In genomic region chr17:3569534-3570137, GRCh38 we compare ENCODE assay signal across 22 cellular contexts. TPM values are rescaled to one million over a fixed set of nuclear protein-coding genes. Genes with fewer than 3 reads are reported as not detected.
A peak's percentile ranks its signal among the peaks of the same experiment; 100 is the strongest.
DNase-seq lines count a peak whose midpoint lies in the region; ATAC-seq, FAIRE-seq and TF ChIP-seq lines count a peak whose summit lies in the region.
"Had no signal": no experiment of that assay in that cellular context is flagged by ENCODE, and none has a peak within 500 bp of the region (broad histone marks: within the 10 kb centered on the region; RNA-seq: fewer than 3 reads in every experiment).

No MANE protein-coding gene starts in this region.

- no peaks in the 10 kb centered on the region for H3K79me2 ChIP-seq in K562 (ENCODE audit: control insufficient read depth, insufficient read depth, low read length)

- no peak overlapping the region for H3K9ac ChIP-seq in K562 (ENCODE audit: insufficient read depth in 1 of 2, low read depth in 2 of 2, low read length in 2 of 2)

- H3K9me1 ChIP-seq in K562 (ENCODE audit: control insufficient read depth, insufficient read depth, low read length): no peaks in the 10 kb centered on the region

- no TSS peak for BruUV-seq in K562 (replicated peaks; lab: Mats Ljungman, UMichigan)

- POLR2A ChIA-PET in K562 (lab: Yijun Ruan, JAX): no interaction called here

- H3K27ac ChIP-seq in K562 (ENCODE audit: extremely low read depth, low read depth, low read length): no peak overlapping the region
- H3K27ac ChIP-seq: HL-60 had no signal

- no peak overlapping the region for H3K4me2 ChIP-seq in K562 (ENCODE audit: insufficient read depth, low read length)

- DNase-seq in Right ventricle myocardium superior (peak; percentile 6), left ventricle myocardium superior (no peak), K562 (ENCODE audit: extremely low read depth in 1 of 4, low spot score in 3 of 4) (peak in 2 of 4 experiments; percentile 25 to 31), left lobe of liver (ENCODE audit: low spot score) (no peak), HAP-1 (ENCODE audit: low spot score in 2 of 2) (no peak), UCSD-AML1 (lab: John Stamatoyannopoulos, UW; ENCODE audit: unreplicated experiment) (no peak)
- no peak for DNase-seq in activated CD4-positive, CD25-positive, alpha-beta regulatory T cell treated with anti-CD3 and anti-CD28 coated beads, Interleukin-2, amount 50 U/mL, for 72 hours
- DNase-seq: 8988T; ACHN; BE2C; C1 segment of cervical spinal cord; CD4-positive, CD25-positive, alpha-beta regulatory T cell; COR-L47; DMS 273 treated with DMSO at 0.1 percent for 48 hours; DMS53; DND-41; EL; HCEC 1CT; HFFc6 had no signal

- H3K36me3 ChIP-seq in K562 (ENCODE audit: control insufficient read depth, insufficient read depth, low read length) (no peaks in the 10 kb centered on the region), HAP-1 (replicated peaks) (no peaks in the 10 kb centered on the region)
- H3K36me3 ChIP-seq: BE2C had no signal

- WGBS in K562 (ENCODE audit: insufficient coverage, low coverage, missing lambda C conversion rate): 68% methylated on average over 5 of the region's 9 CpGs

- H3K4me1 ChIP-seq in K562 (replicated peaks in 1 of 2; ENCODE audit: control insufficient read depth in 2 of 2, insufficient read depth in 2 of 2, low read length in 2 of 2) (peaks cover 0 to 10% of the 10 kb centered on the region in 2 experiments; a peak in 2 of 5 replicates), HAP-1 (no peaks in the 10 kb centered on the region)
- H3K4me1 ChIP-seq: BE2C had no signal

- no peak for TF ChIP-seq POLR2A in K562 (conservative IDR thresholded peaks at IDR 0.05)

- no peak for TF ChIP-seq EP300 in K562 (IDR thresholded peaks at IDR 0.05; ENCODE audit: low read length)

- CTCF ChIA-PET in K562 (lab: Yijun Ruan, JAX; ENCODE audit: low intra/inter-chr PET ratio): no interaction called here

- no peak for TF ChIP-seq RAD21 in K562 (CRISPR knock-in tag; conservative IDR thresholded peaks at IDR 0.05 in 1 of 2, IDR thresholded peaks at IDR 0.05 in 1 of 2)

- intact Hi-C loops in Right ventricle myocardium superior (cut with DNase I): no loop called here
- intact Hi-C loops in left ventricle myocardium superior (cut with micrococcal nuclease): no loop called here
- intact Hi-C loops in K562 (cut with micrococcal nuclease): no loop called here

- no peaks in the 10 kb centered on the region for H4K20me1 ChIP-seq in K562 (replicated peaks; ENCODE audit: control insufficient read depth, insufficient read depth, low read length)

- no peak overlapping the region for H3K4me3 ChIP-seq in K562
- H3K4me3 ChIP-seq in HAP-1: no peak overlapping the region
- H3K4me3 ChIP-seq: GM12878 had no signal

- ATAC-seq in Right ventricle myocardium superior (ENCODE audit: poor library complexity): no peak
- ATAC-seq in left ventricle myocardium superior: no peak
- ATAC-seq in K562: peak; percentile 84
- peak; percentile 15 for ATAC-seq in left lobe of liver
- ATAC-seq: GM12878 had no signal

- in situ Hi-C loops in K562 (cut with MboI) (no loop called here), HAP-1 (cut with MboI; ENCODE audit: low sequenced_read_pairs) (no loop called here)

- H3K9me3 ChIP-seq in K562 (replicated peaks; ENCODE audit: control insufficient read depth, insufficient read depth, low read depth, low read length) (no peaks in the 10 kb centered on the region), HAP-1 (no peaks in the 10 kb centered on the region)
- H3K9me3 ChIP-seq: BE2C had no signal

- peak; percentile 57 for FAIRE-seq in K562 (lab: Jason Lieb, UNC)
- FAIRE-seq: GM12878, H1 had no signal

- H2AFZ ChIP-seq in K562 (ENCODE audit: low read depth, low read length): peak overlapping the region; percentile 70; the same call in 1 of the 2 replicates

- no peak for TF ChIP-seq CTCF in K562 (IDR thresholded peaks at IDR 0.05 in 2 of 3, conservative IDR thresholded peaks at IDR 0.05 in 1 of 3; ENCODE audit: insufficient read depth in 2 of 3, low read depth in 1 of 3, low read length in 3 of 3)

- no peaks in the 10 kb centered on the region for H3K27me3 ChIP-seq in K562 (ENCODE audit: control insufficient read depth in 2 of 2, insufficient read depth in 2 of 2, low read length in 2 of 2)
- no peaks in the 10 kb centered on the region for H3K27me3 ChIP-seq in HAP-1 (ENCODE audit: low read depth)
- H3K27me3 ChIP-seq: BE2C had no signal

TF ChIP-seq in K562, 482 proteins besides CTCF, POLR2A, EP300 and RAD21 (continues in another document):
- no peak for TF ChIP-seq BRF2 (IDR thresholded peaks at IDR 0.05; ENCODE audit: borderline replicate concordance, insufficient read depth, insufficient read length)
- TF ChIP-seq MITF (IDR thresholded peaks at IDR 0.05): no peak
- TF ChIP-seq NR2C1 (IDR thresholded peaks at IDR 0.05): peak; percentile 78
- TF ChIP-seq NR2C1 (tag; IDR thresholded peaks at IDR 0.05): peak; percentile 46; the same call in 1 of the 2 replicates
- no peak for TF ChIP-seq CCNT2 (IDR thresholded peaks at IDR 0.05; ENCODE audit: borderline replicate concordance, extremely low read depth, insufficient read length, low read depth, low read length)

RNA-seq across cellular contexts. Expression of gene TRPV3, which starts 12.0 kb away (rescaled TPM):
- 1.0 TPM for total RNA-seq in Right ventricle myocardium superior
- 1.3 TPM for total RNA-seq in left ventricle myocardium superior
- total RNA-seq in K562 (2011; cell fraction: chromatin; rRNA removed; ENCODE audit: low replicate concordance): 0.90 and 1.3 TPM in 2 replicates
- total RNA-seq in K562 (2011; cell fraction: nucleolus; rRNA removed): 0.39 and 1.2 TPM in 2 replicates
- total RNA-seq in K562 (2011; cell fraction: nucleoplasm; rRNA removed): 0.69 and 0.73 TPM in 2 replicates
- 0.09 TPM in 1 of 2 replicates, not detected in the other for total RNA-seq in K562 (2014; rRNA removed)
- total RNA-seq in K562 (2014; rRNA removed; fragmentation: Illumina TruSeq; extraction: Trizol): 0.07 and 0.10 TPM in 2 replicates
- total RNA-seq in K562 (2015; rRNA removed; fragmentation: Illumina TruSeq; extraction: Trizol): 0.11 TPM in 2 replicates
- total RNA-seq in K562 (2021): 0.11 and 0.18 TPM in 2 replicates
- 0.09 and 0.22 TPM in 2 replicates for polyA plus RNA-seq in K562 (2011; rRNA removed)
- 0.03 and 0.15 TPM in 2 replicates for polyA plus RNA-seq in K562 (2011; cell fraction: cytosol; rRNA removed)
- polyA plus RNA-seq in K562 (2011; cell fraction: nucleus; rRNA removed): 0.32 and 0.55 TPM in 2 replicates
- polyA plus RNA-seq in K562 (2012): 0.09 and 0.17 TPM in 2 replicates
- 0.08 and 0.10 TPM in 2 replicates for polyA plus RNA-seq in K562 (2014; fragmentation: Illumina TruSeq; extraction: Trizol)
- polyA plus RNA-seq in K562 (2014; fragmentation: Nextera tagmentation; extraction: Ambion mirVana): under 1 TPM in 1 of 2 experiments, not detected in 1; 0.03 TPM
- polyA plus RNA-seq in K562 (2014; rRNA removed): 0.42 and 0.55 TPM in 2 replicates
- 0.25 and 0.36 TPM in 2 replicates for polyA minus RNA-seq in K562 (2011; rRNA and poly(A)+ RNA removed)
- not detected in 2 replicates for polyA minus RNA-seq in K562 (2011; cell fraction: cytosol; rRNA and poly(A)+ RNA removed)
- polyA minus RNA-seq in K562 (2011; cell fraction: nucleus; rRNA and poly(A)+ RNA removed): 0.27 and 0.44 TPM in 2 replicates
- total RNA-seq in left lobe of liver: 0.28 TPM

RNA-seq across cellular contexts. Expression of gene TRPV1, which starts 39.6 kb away (rescaled TPM):
- total RNA-seq in Right ventricle myocardium superior (4.0 TPM), left ventricle myocardium superior (3.5 TPM), K562 (2014; rRNA removed) (0.08 TPM in 1 of 2 replicates, not detected in the other), K562 (2014; rRNA removed; fragmentation: Illumina TruSeq; extraction: Trizol) (0.11 TPM in 1 of 2 replicates, not detected in the other), K562 (2015; rRNA removed; fragmentation: Illumina TruSeq; extraction: Trizol) (0.15 TPM in 1 of 2 replicates, not detected in the other), K562 (2021) (0.11 and 0.20 TPM in 2 replicates), left lobe of liver (14.8 TPM)
- 0.83 and 2.1 TPM in 2 replicates for total RNA-seq in K562 (2011; cell fraction: chromatin; rRNA removed; ENCODE audit: low replicate concordance)
- 0.83 and 1.1 TPM in 2 replicates for total RNA-seq in K562 (2011; cell fraction: nucleolus; rRNA removed)
- 0.44 and 1.9 TPM in 2 replicates for total RNA-seq in K562 (2011; cell fraction: nucleoplasm; rRNA removed)
- polyA plus RNA-seq in K562 (2011; rRNA removed) (0.12 and 0.18 TPM in 2 replicates), K562 (2014; fragmentation: Illumina TruSeq; extraction: Trizol) (0.09 and 0.12 TPM in 2 replicates), K562 (2014; fragmentation: Nextera tagmentation; extraction: Ambion mirVana) (under 1 TPM in 1 of 2 experiments, not detected in 1; 0.01 TPM), K562 (2014; rRNA removed) (0.09 and 0.12 TPM in 2 replicates)
- polyA plus RNA-seq in K562 (2011; cell fraction: cytosol; rRNA removed): 0.09 and 0.27 TPM in 2 replicates
- polyA plus RNA-seq in K562 (2011; cell fraction: nucleus; rRNA removed): 0.38 and 0.42 TPM in 2 replicates
- polyA plus RNA-seq in K562 (2012): 0.13 and 0.58 TPM in 2 replicates
- polyA minus RNA-seq in K562 (2011; rRNA and poly(A)+ RNA removed): 0.48 TPM in 1 of 2 replicates, not detected in the other
- 0.91 TPM in 1 of 2 replicates, not detected in the other for polyA minus RNA-seq in K562 (2011; cell fraction: cytosol; rRNA and poly(A)+ RNA removed)
- polyA minus RNA-seq in K562 (2011; cell fraction: nucleus; rRNA and poly(A)+ RNA removed): 0.27 and 0.44 TPM in 2 replicates

Comparison
In these comparisons a context has a peak if more than half of its experiments do, and no peak if none do; other contexts are left out.
1. ATAC-seq: peak in K562 (single experiment) and left lobe of liver (single experiment); none in Right ventricle myocardium superior (single experiment) and left ventricle myocardium superior (single experiment).